Comparison of ENCODE assay signal across 8 cellular contexts in genomic region chr18:77107218-77107815, GRCh38. TPM values are rescaled to one million over a fixed set of nuclear protein-coding genes. Genes with fewer than 3 reads are reported as not detected.
DNase-seq lines count a peak whose midpoint lies in the region; ATAC-seq lines count a peak whose summit lies in the region.
"Had no signal": no experiment of that assay in that cellular context is flagged by ENCODE, and none has a peak within 500 bp of the region (broad histone marks: within the 10 kb centered on the region; RNA-seq: fewer than 3 reads in every experiment).

No MANE protein-coding gene starts in this region.

- H3K4me1 Mint-ChIP-seq in activated naive CD8-positive, alpha-beta T cell treated with anti-CD3 and anti-CD28 coated beads, Interleukin-2, amount 50 U/mL, for 24 hours: peaks cover 91% of the 10 kb centered on the region
- H3K4me1 Mint-ChIP-seq in stimulated activated naive CD8-positive, alpha-beta T cell treated with anti-CD3 and anti-CD28 coated beads, Interleukin-15, amount 100 ng/mL, for 72 hours: peaks cover 94% of the 10 kb centered on the region

- no peaks in the 10 kb centered on the region for H3K9me3 ChIP-seq in Karpas-422 (ENCODE audit: low read length)
- H3K9me3 ChIP-seq: SJSA1 had no signal

- H3K4me3 ChIP-seq in Karpas-422 (ENCODE audit: low read length): no peak overlapping the region
- H3K4me3 ChIP-seq: SJSA1 had no signal

- DNase-seq in Karpas-422 (no peak), kidney tubule cell (ENCODE audit: low spot score) (peak; percentile 35), G401 (ENCODE audit: low spot score) (no peak), GF-D8 (lab: John Stamatoyannopoulos, UW) (no peak)
- no peak for DNase-seq in activated naive CD8-positive, alpha-beta T cell treated with anti-CD3 and anti-CD28 coated beads, Interleukin-2, amount 50 U/mL, for 24 hours
- no peak for DNase-seq in stimulated activated naive CD8-positive, alpha-beta T cell treated with anti-CD3 and anti-CD28 coated beads, Interleukin-15, amount 100 ng/mL, for 72 hours

- in situ Hi-C loops in G401 (cut with HindIII; ENCODE audit: low sequenced_read_pairs): no loop called here

- no peaks in the 10 kb centered on the region for H3K27me3 Mint-ChIP-seq in activated naive CD8-positive, alpha-beta T cell treated with anti-CD3 and anti-CD28 coated beads, Interleukin-2, amount 50 U/mL, for 24 hours
- no peaks in the 10 kb centered on the region for H3K27me3 Mint-ChIP-seq in stimulated activated naive CD8-positive, alpha-beta T cell treated with anti-CD3 and anti-CD28 coated beads, Interleukin-15, amount 100 ng/mL, for 72 hours

- no peak overlapping the region for H2AFZ ChIP-seq in Karpas-422 (ENCODE audit: low read length)

- H3K4me2 ChIP-seq in Karpas-422 (ENCODE audit: low read depth, low read length, poor library complexity, severe bottlenecking): peak overlapping the region; percentile 54

- no peak overlapping the region for H3K4me3 Mint-ChIP-seq in activated naive CD8-positive, alpha-beta T cell treated with anti-CD3 and anti-CD28 coated beads, Interleukin-2, amount 50 U/mL, for 24 hours
- peak overlapping the region; percentile 27 to 44 for H3K4me3 Mint-ChIP-seq in stimulated activated naive CD8-positive, alpha-beta T cell treated with anti-CD3 and anti-CD28 coated beads, Interleukin-15, amount 100 ng/mL, for 72 hours

- H3K9ac ChIP-seq in Karpas-422 (ENCODE audit: low read length): no peak overlapping the region

- H3K4me1 ChIP-seq in Karpas-422 (ENCODE audit: low read length): peaks cover 80% of the 10 kb centered on the region

- peaks cover 45% of the 10 kb centered on the region for H3K36me3 Mint-ChIP-seq in activated naive CD8-positive, alpha-beta T cell treated with anti-CD3 and anti-CD28 coated beads, Interleukin-2, amount 50 U/mL, for 24 hours (ENCODE audit: low read depth)

- H3K79me2 ChIP-seq in Karpas-422 (ENCODE audit: low read length): peaks cover 78% of the 10 kb centered on the region

- no peaks in the 10 kb centered on the region for H3K9me2 ChIP-seq in Karpas-422 (replicated peaks; ENCODE audit: insufficient read depth, low read length)

- peak overlapping the region; percentile 64 for H3K27ac ChIP-seq in Karpas-422 (ENCODE audit: low read length)
- H3K27ac ChIP-seq: SJSA1 had no signal

- peaks cover 40% of the 10 kb centered on the region for H4K20me1 ChIP-seq in Karpas-422 (ENCODE audit: insufficient read depth, low read depth, low read length)

- H3K36me3 ChIP-seq in Karpas-422 (ENCODE audit: insufficient read depth, low read length): peaks cover 4% of the 10 kb centered on the region
- H3K36me3 ChIP-seq: SJSA1 had no signal

- no peak for ATAC-seq in activated naive CD8-positive, alpha-beta T cell treated with anti-CD3 and anti-CD28 coated beads, Interleukin-2, amount 50 U/mL, for 24 hours
- ATAC-seq in stimulated activated naive CD8-positive, alpha-beta T cell treated with anti-CD3 and anti-CD28 coated beads, Interleukin-15, amount 100 ng/mL, for 72 hours: no peak
- ATAC-seq in GM19324 (IDR thresholded peaks at IDR 0.05; ENCODE audit: low FRiP score, unreplicated experiment): no peak

- peaks cover 16% of the 10 kb centered on the region for H3K9me3 Mint-ChIP-seq in activated naive CD8-positive, alpha-beta T cell treated with anti-CD3 and anti-CD28 coated beads, Interleukin-2, amount 50 U/mL, for 24 hours
- H3K9me3 Mint-ChIP-seq in stimulated activated naive CD8-positive, alpha-beta T cell treated with anti-CD3 and anti-CD28 coated beads, Interleukin-15, amount 100 ng/mL, for 72 hours: peaks cover 4 to 23% of the 10 kb centered on the region in 2 donors

- H3K27ac Mint-ChIP-seq in activated naive CD8-positive, alpha-beta T cell treated with anti-CD3 and anti-CD28 coated beads, Interleukin-2, amount 50 U/mL, for 24 hours: peak overlapping the region; percentile 81
- H3K27ac Mint-ChIP-seq in stimulated activated naive CD8-positive, alpha-beta T cell treated with anti-CD3 and anti-CD28 coated beads, Interleukin-15, amount 100 ng/mL, for 72 hours: peak overlapping the region in 1 of 2 donors; percentile 92

- no peaks in the 10 kb centered on the region for H3K27me3 ChIP-seq in Karpas-422 (ENCODE audit: low read length)
- H3K27me3 ChIP-seq: SJSA1 had no signal

RNA-seq across cellular contexts. Expression of gene MBP, which starts 25.3 kb away (rescaled TPM):
- total RNA-seq in Karpas-422 (2014; rRNA removed; shearing (Covaris generic); ENCODE audit: low replicate concordance): 58.3 and 67.8 TPM in 2 replicates
- 1.3 and 3.4 TPM in 2 replicates for total RNA-seq in G401 (2014; rRNA removed; shearing (Covaris generic))
- total RNA-seq: SJSA1 had no signal

Comparison
In these comparisons a context has a peak if more than half of its experiments do, and no peak if none do; other contexts are left out.
1. RNA of gene MBP, which starts 25.3 kb away (total RNA-seq): 58.3 to 67.8 TPM in Karpas-422; 1.3 to 3.4 TPM in G401; every median in the first group is over 10 times any median in the second.